18 cellular contexts compared by ENCODE assay signal in the genomic region with DNA sequence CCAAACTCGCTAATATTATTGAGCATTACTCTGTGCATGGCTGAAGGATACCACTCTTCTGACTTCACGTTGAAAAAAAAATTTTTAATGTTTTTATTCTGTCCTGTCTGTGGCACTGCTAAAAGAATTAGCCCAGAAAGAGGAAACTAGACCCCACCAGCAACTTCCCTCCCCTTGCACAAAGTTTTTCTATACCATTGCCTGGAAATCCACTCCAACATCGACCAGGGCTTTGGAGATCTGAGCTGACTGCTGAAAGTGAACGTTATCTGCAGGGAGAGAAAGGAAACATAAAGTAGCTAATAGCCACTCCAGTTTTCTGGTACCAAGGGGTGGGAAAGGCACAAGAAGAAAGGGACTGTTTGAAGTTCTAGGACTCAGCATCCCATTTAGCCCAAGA.
A peak's percentile ranks its signal among the peaks of the same experiment; 100 is the strongest.
DNase-seq lines count a peak whose midpoint lies in the region; ATAC-seq, FAIRE-seq and TF ChIP-seq lines count a peak whose summit lies in the region.
"Had no signal": no experiment of that assay in that cellular context is flagged by ENCODE, and none has a peak within 500 bp of the region (broad histone marks: within the 10 kb centered on the region; RNA-seq: fewer than 3 reads in every experiment).

No MANE protein-coding gene starts in this region.

- no peaks in the 10 kb centered on the region for H3K79me2 ChIP-seq in ACC112 (ENCODE audit: control insufficient read depth, insufficient read depth, low read length, unreplicated experiment)
- H3K79me2 ChIP-seq in SK-N-SH (ENCODE audit: insufficient read depth), result no peaks in the 10 kb centered on the region
- no peaks in the 10 kb centered on the region for H3K79me2 ChIP-seq in GM12878 (ENCODE audit: control insufficient read depth, insufficient read depth, low read length)

- POLR2A ChIA-PET in CD4-positive, alpha-beta T cell (lab: Charles Lee), result interaction anchor here (1.2 to 3.3 kb wide), 4 partner anchors 16 to 79 kb away, joined by 3 to 15 read pairs (median 5); partner anchors contain the start of gene DPP4
- POLR2A ChIA-PET in SK-N-SH (lab: Yijun Ruan, JAX), result no interaction called here
- POLR2A ChIA-PET in GM12878 (lab: Charles Lee), result no interaction called here
- POLR2A ChIA-PET in Caco-2 (lab: Charles Lee), result no interaction called here

- FAIRE-seq in GM12878 (lab: Jason Lieb, UNC), result peak; percentile 41
- FAIRE-seq: H1 had no signal

- H3K4me2 ChIP-seq in SK-N-SH (peak overlapping the region; percentile 55), GM12878 (ENCODE audit: control insufficient read depth, insufficient read depth) (no peak overlapping the region)
- H3K4me2 ChIP-seq: smooth muscle cell had no signal

- CTCF ChIA-PET in CD4-positive, alpha-beta T cell (lab: Charles Lee), result interaction anchor here (1.3 to 1.4 kb wide), 2 partner anchors 13 to 15 kb away, joined by 3 to 5 read pairs; no protein-coding TSS in a partner anchor
- CTCF ChIA-PET in SK-N-SH (lab: Yijun Ruan, JAX), result interaction anchor here (2.6 kb wide), 1 partner anchor 13 kb away, joined by 10 read pairs; no protein-coding TSS in a partner anchor
- CTCF ChIA-PET in GM12878 (lab: Yijun Ruan, JAX), result interaction anchor here (1.0 to 2.4 kb wide), 4 partner anchors 13 to 131 kb away, joined by 4 to 15 read pairs (median 5); no protein-coding TSS in a partner anchor
- CTCF ChIA-PET in Caco-2 (lab: Charles Lee), result no interaction called here

- TF ChIP-seq RAD21 in SK-N-SH (IDR thresholded peaks at IDR 0.05; ENCODE audit: low read length), result no peak
- no peak for TF ChIP-seq RAD21 in GM12878 (IDR thresholded peaks at IDR 0.05; ENCODE audit: insufficient read depth, low read depth, low read length)

- H3K27ac ChIP-seq in ACC112 (ENCODE audit: low read depth, low read length), result no peak overlapping the region
- H3K27ac ChIP-seq in CD4-positive, alpha-beta T cell (ENCODE audit: low read depth, low read length), result no peak overlapping the region
- no peak overlapping the region for H3K27ac ChIP-seq in SK-N-SH (ENCODE audit: low read depth in 2 of 2, low read length in 1 of 2)
- H3K27ac ChIP-seq in GM12878 (ENCODE audit: control insufficient read depth, insufficient read depth), result no peak overlapping the region
- no peak overlapping the region for H3K27ac ChIP-seq in esophagus squamous epithelium
- H3K27ac ChIP-seq: prostate gland, WERI-Rb-1 had no signal

- H3K4me3 Mint-ChIP-seq in CD4-positive, alpha-beta T cell, result peak overlapping the region; percentile 88
- H3K4me3 Mint-ChIP-seq in Caco-2 (ENCODE audit: unreplicated experiment) (no peak overlapping the region), nephron progenitor cell (no peak overlapping the region)

- WGBS in SK-N-SH (ENCODE audit: low lambda C conversion rate), result 19% methylated on average over 4 of the region's 4 CpGs
- 0% methylated on average over 4 of the region's 4 CpGs for WGBS in GM12878 (ENCODE audit: insufficient coverage, insufficient replicate concordance, low lambda C conversion rate, missing lambda C conversion rate)
- WGBS in esophagus squamous epithelium, 2 donors, result 40 to 68% methylated on average over 4 of the region's 4 CpGs

- RAD21 ChIA-PET in GM12878 (lab: Charles Lee; ENCODE audit: unreplicated experiment), result no interaction called here

- H3K4me1 Mint-ChIP-seq in CD4-positive, alpha-beta T cell (ENCODE audit: low read depth), result peaks cover 61% of the 10 kb centered on the region
- H3K4me1 Mint-ChIP-seq in Caco-2 (ENCODE audit: low read depth, unreplicated experiment) (peaks cover 16% of the 10 kb centered on the region), nephron progenitor cell (peaks cover 21% of the 10 kb centered on the region)

- DNase-seq in CD4-positive, alpha-beta T cell, result no peak
- DNase-seq in SK-N-SH (no peak), GM12878 (ENCODE audit: low read depth, low spot score) (no peak), Caco-2 (no peak), esophagus squamous epithelium (lab: John Stamatoyannopoulos, UW) (no peak), nephron progenitor cell (no peak)
- DNase-seq: amniotic stem cell; caudate nucleus; DMS79; effector CD8-positive, alpha-beta T cell; NCI-H2107; transverse colon; WERI-Rb-1 had no signal

- no peak for TF ChIP-seq EP300 in SK-N-SH (IDR thresholded peaks at IDR 0.05; ENCODE audit: borderline replicate concordance in 1 of 2, low read depth in 1 of 2, low read length in 1 of 2)
- no peak for TF ChIP-seq EP300 in GM12878 (IDR thresholded peaks at IDR 0.05; ENCODE audit: borderline replicate concordance in 1 of 2, control insufficient read depth in 1 of 2, low read depth in 2 of 2, low read length in 2 of 2)

- peaks cover 19% of the 10 kb centered on the region for H3K36me3 Mint-ChIP-seq in CD4-positive, alpha-beta T cell (ENCODE audit: low read depth)
- H3K36me3 Mint-ChIP-seq in Caco-2 (ENCODE audit: insufficient read depth, unreplicated experiment) (peaks cover 55% of the 10 kb centered on the region), nephron progenitor cell (ENCODE audit: low read depth) (no peaks in the 10 kb centered on the region)

- H3K4me1 ChIP-seq in ACC112 (ENCODE audit: control insufficient read depth, insufficient read depth, low read length, unreplicated experiment) (peaks cover 13% of the 10 kb centered on the region), SK-N-SH (ENCODE audit: control insufficient read depth in 1 of 2, insufficient read depth in 2 of 2, low read depth in 1 of 2, low read length in 1 of 2) (no peaks in the 10 kb centered on the region; a peak in 1 of 4 replicates), GM12878 (ENCODE audit: control insufficient read depth, insufficient read depth, low read length) (peaks cover 7% of the 10 kb centered on the region), Caco-2 (peaks cover 12% of the 10 kb centered on the region), esophagus squamous epithelium (no peaks in the 10 kb centered on the region)
- H3K4me1 ChIP-seq: prostate gland had no signal

- ATAC-seq in CD4-positive, alpha-beta T cell (ENCODE audit: poor library complexity), result no peak
- no peak for ATAC-seq in GM12878

- H4K20me1 ChIP-seq in SK-N-SH (ENCODE audit: insufficient read depth) (no peaks in the 10 kb centered on the region), GM12878 (ENCODE audit: control insufficient read depth, insufficient read depth) (no peaks in the 10 kb centered on the region)

- H2AFZ ChIP-seq in ACC112 (ENCODE audit: low read length, unreplicated experiment), result no peak overlapping the region
- H2AFZ ChIP-seq in SK-N-SH (ENCODE audit: low read depth), result peak overlapping the region; percentile 61; the same call in 1 of the 2 replicates
- 0 out of 2 replicates have a peak overlapping the region, but pooled peaks have one; percentile 26 for H2AFZ ChIP-seq in GM12878 (ENCODE audit: control insufficient read depth, low read depth, low read length)

- TF ChIP-seq POLR2A in GM12878 (IDR thresholded peaks at IDR 0.05; ENCODE audit: low read depth, low read length), result no peak
- TF ChIP-seq POLR2A in esophagus squamous epithelium (IDR thresholded peaks at IDR 0.05), result no peak

- no peaks in the 10 kb centered on the region for H3K9me3 ChIP-seq in CD4-positive, alpha-beta T cell (ENCODE audit: control insufficient read depth, low read length)
- H3K9me3 ChIP-seq in SK-N-SH (no peaks in the 10 kb centered on the region), GM12878 (replicated peaks; ENCODE audit: control insufficient read depth, insufficient read depth, low read length) (no peaks in the 10 kb centered on the region), Caco-2 (no peaks in the 10 kb centered on the region), esophagus squamous epithelium (no peaks in the 10 kb centered on the region)
- H3K9me3 ChIP-seq: prostate gland, transverse colon had no signal

- no peaks in the 10 kb centered on the region; the same call in 1 of the 2 replicates for H3K36me3 ChIP-seq in ACC112 (ENCODE audit: insufficient read depth, low read length)
- no peaks in the 10 kb centered on the region for H3K36me3 ChIP-seq in SK-N-SH (replicated peaks in 1 of 2; ENCODE audit: control insufficient read depth in 1 of 2, insufficient read depth in 2 of 2, low read length in 1 of 2)
- peaks cover 0 to 1% of the 10 kb centered on the region in 2 experiments; a peak in 2 of 4 replicates for H3K36me3 ChIP-seq in GM12878 (ENCODE audit: control insufficient read depth in 2 of 2, insufficient read depth in 2 of 2, low read length in 1 of 2)
- peaks cover 3% of the 10 kb centered on the region for H3K36me3 ChIP-seq in Caco-2 (ENCODE audit: control insufficient read depth, insufficient read depth, low read length)
- no peaks in the 10 kb centered on the region for H3K36me3 ChIP-seq in esophagus squamous epithelium
- H3K36me3 ChIP-seq: prostate gland, transverse colon, WERI-Rb-1 had no signal

- SMC1A ChIA-PET in GM12878 (lab: Charles Lee; ENCODE audit: uncharacterized antibody, unreplicated experiment), result interaction anchor here (0.9 to 1.9 kb wide), 5 partner anchors 9 to 408 kb away, joined by 3 to 7 read pairs (median 4); no protein-coding TSS in a partner anchor

- H3K4me3 ChIP-seq in ACC112 (ENCODE audit: low read depth, low read length) (peak overlapping the region; percentile 23), SK-N-SH (ENCODE audit: low read depth in 2 of 2, low read length in 1 of 2) (peak overlapping the region in 1 of 2 experiments; percentile 23; a peak in 1 of 4 replicates), GM12878 (no peak overlapping the region), Caco-2 (ENCODE audit: low read depth, low read length) (no peak overlapping the region), esophagus squamous epithelium (no peak overlapping the region)
- H3K4me3 ChIP-seq: lung, prostate gland, smooth muscle cell, transverse colon had no signal

- TF ChIP-seq CTCF in CD4-positive, alpha-beta T cell (IDR thresholded peaks at IDR 0.05), result no peak
- TF ChIP-seq CTCF in SK-N-SH (IDR thresholded peaks at IDR 0.05), result no peak
- no peak for TF ChIP-seq CTCF in GM12878 (IDR thresholded peaks at IDR 0.05 in 2 of 3, conservative IDR thresholded peaks at IDR 0.05 in 1 of 3; ENCODE audit: control insufficient read depth in 2 of 3, extremely low read depth in 1 of 3, insufficient read depth in 1 of 3, low read depth in 3 of 3, low read length in 3 of 3)
- TF ChIP-seq CTCF in Caco-2 (IDR thresholded peaks at IDR 0.05; ENCODE audit: insufficient read depth in 1 of 2, low read depth in 1 of 2, low read length in 1 of 2, severe bottlenecking in 1 of 2, unreplicated experiment in 1 of 2), result no peak
- TF ChIP-seq CTCF in esophagus squamous epithelium (IDR thresholded peaks at IDR 0.05), result no peak
- no peak for TF ChIP-seq CTCF in nephron progenitor cell (IDR thresholded peaks at IDR 0.05)

- intact Hi-C loops in CD4-positive, alpha-beta T cell (cut with DNase I, micrococcal nuclease), result loop anchor here (5.0 to 10.0 kb wide), 3 partner anchors 37 to 310 kb away; no protein-coding TSS in a partner anchor
- intact Hi-C loops in GM12878 (cut with micrococcal nuclease; ENCODE audit: unreplicated experiment), result no loop called here
- intact Hi-C loops in Caco-2 (cut with micrococcal nuclease; ENCODE audit: unreplicated experiment), result no loop called here
- intact Hi-C loops in esophagus squamous epithelium (cut with DNase I), result no loop called here

- no peaks in the 10 kb centered on the region for H3K9me2 ChIP-seq in SK-N-SH

- H3K9me3 Mint-ChIP-seq in CD4-positive, alpha-beta T cell, result no peaks in the 10 kb centered on the region
- H3K9me3 Mint-ChIP-seq in Caco-2 (ENCODE audit: unreplicated experiment), result no peaks in the 10 kb centered on the region
- H3K9me3 Mint-ChIP-seq in nephron progenitor cell, result no peaks in the 10 kb centered on the region

- H3K27me3 ChIP-seq in ACC112 (ENCODE audit: insufficient read depth, low read length), result no peaks in the 10 kb centered on the region
- H3K27me3 ChIP-seq in CD4-positive, alpha-beta T cell (ENCODE audit: control insufficient read depth, insufficient read depth, low read length), result no peaks in the 10 kb centered on the region
- H3K27me3 ChIP-seq in SK-N-SH (ENCODE audit: insufficient read depth), result no peaks in the 10 kb centered on the region
- H3K27me3 ChIP-seq in GM12878 (replicated peaks in 1 of 2; ENCODE audit: control insufficient read depth in 2 of 2, insufficient read depth in 2 of 2, low read length in 1 of 2), result no peaks in the 10 kb centered on the region
- no peaks in the 10 kb centered on the region for H3K27me3 ChIP-seq in Caco-2 (replicated peaks; ENCODE audit: control insufficient read depth, insufficient read depth, low read length)
- no peaks in the 10 kb centered on the region for H3K27me3 ChIP-seq in esophagus squamous epithelium
- H3K27me3 ChIP-seq: transverse colon had no signal

- no peaks in the 10 kb centered on the region for H3K27me3 Mint-ChIP-seq in CD4-positive, alpha-beta T cell
- H3K27me3 Mint-ChIP-seq in Caco-2 (ENCODE audit: insufficient read depth, unreplicated experiment), result no peaks in the 10 kb centered on the region
- peaks cover 3% of the 10 kb centered on the region for H3K27me3 Mint-ChIP-seq in nephron progenitor cell (ENCODE audit: low read depth, poor library complexity)

- in situ Hi-C loops in GM12878 (cut with MboI), result no loop called here

- peak overlapping the region; percentile 90 for H3K27ac Mint-ChIP-seq in CD4-positive, alpha-beta T cell
- H3K27ac Mint-ChIP-seq in Caco-2 (ENCODE audit: unreplicated experiment), result no peak overlapping the region
- H3K27ac Mint-ChIP-seq in nephron progenitor cell, result no peak overlapping the region

- no TSS peak for BruUV-seq in GM12878 (replicated peaks; lab: Mats Ljungman, UMichigan)
- no TSS peak for BruUV-seq in Caco-2 (replicated peaks; lab: Mats Ljungman, UMichigan)

- H3K9ac ChIP-seq in SK-N-SH, result no peak overlapping the region
- H3K9ac ChIP-seq in GM12878 (ENCODE audit: control insufficient read depth, insufficient read depth, low read length), result no peak overlapping the region

- no peaks in the 10 kb centered on the region for H3F3A ChIP-seq in SK-N-SH (replicated peaks; ENCODE audit: insufficient read depth)

Comparison
In these comparisons a context has a peak if more than half of its experiments do, and no peak if none do; other contexts are left out.
1. intact Hi-C loops: an anchor here in CD4-positive, alpha-beta T cell (5.0 to 10.0 kb wide); none called in GM12878, Caco-2 and esophagus squamous epithelium.